In the genomic region with DNA sequence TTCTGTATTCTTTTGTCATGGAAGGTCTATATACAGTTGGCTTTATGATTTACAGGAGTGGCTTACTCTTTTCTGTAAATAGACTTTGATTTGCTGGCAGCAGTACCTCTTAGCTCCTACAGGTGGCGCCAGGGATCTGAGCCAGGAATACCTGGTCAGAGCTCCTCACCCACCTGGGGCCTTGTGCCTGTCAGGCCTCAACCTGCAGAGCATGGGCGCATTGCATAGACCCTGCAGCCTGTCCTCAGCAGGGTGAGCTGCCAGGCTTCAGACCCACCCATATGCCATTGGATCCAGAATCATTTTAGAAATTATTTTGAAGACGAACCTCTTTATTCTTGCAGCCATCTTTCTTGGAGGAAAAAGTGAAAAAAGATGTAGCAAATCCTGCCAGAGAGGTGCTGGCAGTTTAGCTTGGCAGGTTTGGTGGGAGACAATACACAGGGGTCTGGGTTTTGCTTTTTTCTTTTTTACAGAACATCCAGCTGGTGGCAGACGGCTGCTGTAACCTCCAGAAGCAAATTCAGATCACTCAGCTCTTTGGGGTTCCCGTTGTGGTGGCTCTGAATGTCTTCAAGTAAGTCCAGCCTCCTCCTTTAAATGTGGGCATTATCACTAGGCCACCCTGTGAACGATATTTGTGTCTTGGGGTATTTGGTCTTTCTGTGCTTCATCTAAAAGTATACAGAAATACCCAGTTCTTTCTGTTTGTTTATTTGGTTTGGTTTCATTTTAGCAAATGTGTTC, we compare ENCODE assay signal across 8 cellular contexts.
DNase-seq lines count a peak whose midpoint lies in the region; ATAC-seq, FAIRE-seq and TF ChIP-seq lines count a peak whose summit lies in the region.

No MANE protein-coding gene starts in this region.

- no peaks in the 10 kb centered on the region for H3F3A ChIP-seq in Loucy (ENCODE audit: low read depth)

- CTCF ChIA-PET in Caco-2 (lab: Charles Lee), result interaction anchor here (0.5 to 3.1 kb wide), 13 partner anchors 8 to 324 kb away, joined by 3 to 83 read pairs (median 4); no protein-coding TSS in a partner anchor

- H3K4me3 ChIP-seq in Caco-2 (ENCODE audit: low read depth, low read length) (no peak overlapping the region), Loucy (ENCODE audit: low read length, poor library complexity, severe bottlenecking) (no peak overlapping the region), right atrium auricular region (no peak overlapping the region), retinal pigment epithelial cell (ENCODE audit: low read length) (no peak overlapping the region)

- no peaks in the 10 kb centered on the region for H4K20me1 ChIP-seq in Loucy (ENCODE audit: insufficient read depth, low read length, poor library complexity, severe bottlenecking)

- BruUV-seq in Caco-2 (replicated peaks; lab: Mats Ljungman, UMichigan), result no TSS peak

- no peak overlapping the region for H3K27ac ChIP-seq in right atrium auricular region

- no peaks in the 10 kb centered on the region for H3K9me2 ChIP-seq in Loucy (replicated peaks; ENCODE audit: low read depth, low read length)

- H3K4me1 ChIP-seq in Caco-2, result no peaks in the 10 kb centered on the region
- no peaks in the 10 kb centered on the region for H3K4me1 ChIP-seq in Loucy (ENCODE audit: insufficient read depth, low read length, poor library complexity, severe bottlenecking)
- H3K4me1 ChIP-seq in right atrium auricular region, result peaks cover 0 to 3% of the 10 kb centered on the region in 2 donors

- no peaks in the 10 kb centered on the region for H3K79me2 ChIP-seq in Loucy (ENCODE audit: insufficient read depth, low read length)

- H3K27ac Mint-ChIP-seq in Caco-2 (ENCODE audit: unreplicated experiment), result no peak overlapping the region
- H3K27ac Mint-ChIP-seq in activated naive CD8-positive, alpha-beta T cell treated with anti-CD3 and anti-CD28 coated beads, Interleukin-2, amount 10 ng/mL, durations not matched to agents 7 days and 5 days, result no peak overlapping the region

- H3K36me3 Mint-ChIP-seq in Caco-2 (ENCODE audit: insufficient read depth, unreplicated experiment), result peaks cover 42% of the 10 kb centered on the region
- H3K36me3 Mint-ChIP-seq in activated naive CD8-positive, alpha-beta T cell treated with anti-CD3 and anti-CD28 coated beads, Interleukin-2, amount 10 ng/mL, durations not matched to agents 7 days and 5 days, result peaks cover 5% of the 10 kb centered on the region

- no peak for FAIRE-seq in H54 (lab: Jason Lieb, UNC)

- no peak for TF ChIP-seq POLR2A in H54 (IDR thresholded peaks at IDR 0.05; ENCODE audit: low read depth, low read length)

- no peaks in the 10 kb centered on the region for H3K4me1 Mint-ChIP-seq in Caco-2 (ENCODE audit: low read depth, unreplicated experiment)
- no peaks in the 10 kb centered on the region for H3K4me1 Mint-ChIP-seq in activated naive CD8-positive, alpha-beta T cell treated with anti-CD3 and anti-CD28 coated beads, Interleukin-2, amount 10 ng/mL, durations not matched to agents 7 days and 5 days

- H3K27me3 Mint-ChIP-seq in Caco-2 (ENCODE audit: insufficient read depth, unreplicated experiment), result no peaks in the 10 kb centered on the region
- H3K27me3 Mint-ChIP-seq in activated naive CD8-positive, alpha-beta T cell treated with anti-CD3 and anti-CD28 coated beads, Interleukin-2, amount 10 ng/mL, durations not matched to agents 7 days and 5 days, result no peaks in the 10 kb centered on the region

- H3K4me3 Mint-ChIP-seq in Caco-2 (ENCODE audit: unreplicated experiment), result no peak overlapping the region
- no peak overlapping the region for H3K4me3 Mint-ChIP-seq in activated naive CD8-positive, alpha-beta T cell treated with anti-CD3 and anti-CD28 coated beads, Interleukin-2, amount 10 ng/mL, durations not matched to agents 7 days and 5 days

- H3K9me3 ChIP-seq in Caco-2, result no peaks in the 10 kb centered on the region
- H3K9me3 ChIP-seq in Loucy (ENCODE audit: insufficient read depth, low read depth, low read length), result no peaks in the 10 kb centered on the region
- H3K9me3 ChIP-seq in right atrium auricular region, result no peaks in the 10 kb centered on the region

- POLR2A ChIA-PET in Caco-2 (lab: Charles Lee), result no interaction called here
- POLR2A ChIA-PET in activated naive CD8-positive, alpha-beta T cell treated with anti-CD3 and anti-CD28 coated beads, Interleukin-2, amount 10 ng/mL, durations not matched to agents 7 days and 5 days (lab: Charles Lee), result interaction anchor here (0.8 kb wide), 2 partner anchors 310 to 375 kb away, joined by 3 read pairs; no protein-coding TSS in a partner anchor

- TF ChIP-seq CTCF in Caco-2 (IDR thresholded peaks at IDR 0.05; ENCODE audit: insufficient read depth in 1 of 2, low read depth in 1 of 2, low read length in 1 of 2, severe bottlenecking in 1 of 2, unreplicated experiment in 1 of 2), result peak; percentile 96 to 97
- TF ChIP-seq CTCF in Loucy (conservative IDR thresholded peaks at IDR 0.05; ENCODE audit: low read length), result peak; percentile 99
- TF ChIP-seq CTCF in right atrium auricular region (IDR thresholded peaks at IDR 0.05), result peak; percentile 97 to 98
- TF ChIP-seq CTCF in retinal pigment epithelial cell (conservative IDR thresholded peaks at IDR 0.05; ENCODE audit: low read depth, low read length), result peak; percentile 99

- ATAC-seq in GM21447 (IDR thresholded peaks at IDR 0.05; ENCODE audit: unreplicated experiment) (peak; percentile 63), SK-N-SH treated with all-trans-retinoic acid at 6 μM for 48 hours (peak; percentile 78)
- ATAC-seq in activated naive CD8-positive, alpha-beta T cell treated with anti-CD3 and anti-CD28 coated beads, Interleukin-2, amount 10 ng/mL, durations not matched to agents 7 days and 5 days (ENCODE audit: low read depth), result peak; percentile 54

- H2AFZ ChIP-seq in Loucy (ENCODE audit: low read length), result no peak overlapping the region

- intact Hi-C loops in Caco-2 (cut with micrococcal nuclease; ENCODE audit: unreplicated experiment), result loop anchor here (1.0 to 10.0 kb wide), 4 partner anchors 70 to 320 kb away; no protein-coding TSS in a partner anchor

- H3K36me3 ChIP-seq in Caco-2 (ENCODE audit: control insufficient read depth, insufficient read depth, low read length), result no peaks in the 10 kb centered on the region
- peaks cover 58% of the 10 kb centered on the region for H3K36me3 ChIP-seq in Loucy (ENCODE audit: insufficient read depth, low read length)
- H3K36me3 ChIP-seq in right atrium auricular region, result peaks cover 4% of the 10 kb centered on the region

- H3K4me2 ChIP-seq in Loucy (ENCODE audit: low read depth, low read length, poor library complexity, severe bottlenecking), result no peak overlapping the region

- H3K27me3 ChIP-seq in Caco-2 (replicated peaks; ENCODE audit: control insufficient read depth, insufficient read depth, low read length), result no peaks in the 10 kb centered on the region
- H3K27me3 ChIP-seq in Loucy (ENCODE audit: insufficient read depth, low read length, poor library complexity, severe bottlenecking), result no peaks in the 10 kb centered on the region
- H3K27me3 ChIP-seq in right atrium auricular region, result no peaks in the 10 kb centered on the region

- DNase-seq in Caco-2 (peak; percentile 74 to 75), right atrium auricular region (ENCODE audit: low spot score) (peak; percentile 74), retinal pigment epithelial cell (ENCODE audit: low read depth) (no peak), H54 (ENCODE audit: insufficient read length, low spot score) (no peak)
- DNase-seq in activated naive CD8-positive, alpha-beta T cell treated with anti-CD3 and anti-CD28 coated beads, Interleukin-2, amount 10 ng/mL, durations not matched to agents 7 days and 5 days, result peak; percentile 54

- no peaks in the 10 kb centered on the region for H3K9me3 Mint-ChIP-seq in Caco-2 (ENCODE audit: unreplicated experiment)
- H3K9me3 Mint-ChIP-seq in activated naive CD8-positive, alpha-beta T cell treated with anti-CD3 and anti-CD28 coated beads, Interleukin-2, amount 10 ng/mL, durations not matched to agents 7 days and 5 days, result no peaks in the 10 kb centered on the region

- no peak overlapping the region for H3K9ac ChIP-seq in Loucy (ENCODE audit: low read depth, low read length, poor library complexity, severe bottlenecking)

TF ChIP-seq in SK-N-SH treated with all-trans-retinoic acid at 6 μM for 48 hours, 23 proteins besides CTCF, POLR2A, EP300 and RAD21 (continues in another document):
- TF ChIP-seq SNAI2 (CRISPR knock-in tag; IDR thresholded peaks at IDR 0.05) (no peak), ZNF8 (CRISPR knock-in tag; IDR thresholded peaks at IDR 0.05) (no peak), CSDC2 (CRISPR knock-in tag; IDR thresholded peaks at IDR 0.05) (no peak)
- TF ChIP-seq, protein P1, sequence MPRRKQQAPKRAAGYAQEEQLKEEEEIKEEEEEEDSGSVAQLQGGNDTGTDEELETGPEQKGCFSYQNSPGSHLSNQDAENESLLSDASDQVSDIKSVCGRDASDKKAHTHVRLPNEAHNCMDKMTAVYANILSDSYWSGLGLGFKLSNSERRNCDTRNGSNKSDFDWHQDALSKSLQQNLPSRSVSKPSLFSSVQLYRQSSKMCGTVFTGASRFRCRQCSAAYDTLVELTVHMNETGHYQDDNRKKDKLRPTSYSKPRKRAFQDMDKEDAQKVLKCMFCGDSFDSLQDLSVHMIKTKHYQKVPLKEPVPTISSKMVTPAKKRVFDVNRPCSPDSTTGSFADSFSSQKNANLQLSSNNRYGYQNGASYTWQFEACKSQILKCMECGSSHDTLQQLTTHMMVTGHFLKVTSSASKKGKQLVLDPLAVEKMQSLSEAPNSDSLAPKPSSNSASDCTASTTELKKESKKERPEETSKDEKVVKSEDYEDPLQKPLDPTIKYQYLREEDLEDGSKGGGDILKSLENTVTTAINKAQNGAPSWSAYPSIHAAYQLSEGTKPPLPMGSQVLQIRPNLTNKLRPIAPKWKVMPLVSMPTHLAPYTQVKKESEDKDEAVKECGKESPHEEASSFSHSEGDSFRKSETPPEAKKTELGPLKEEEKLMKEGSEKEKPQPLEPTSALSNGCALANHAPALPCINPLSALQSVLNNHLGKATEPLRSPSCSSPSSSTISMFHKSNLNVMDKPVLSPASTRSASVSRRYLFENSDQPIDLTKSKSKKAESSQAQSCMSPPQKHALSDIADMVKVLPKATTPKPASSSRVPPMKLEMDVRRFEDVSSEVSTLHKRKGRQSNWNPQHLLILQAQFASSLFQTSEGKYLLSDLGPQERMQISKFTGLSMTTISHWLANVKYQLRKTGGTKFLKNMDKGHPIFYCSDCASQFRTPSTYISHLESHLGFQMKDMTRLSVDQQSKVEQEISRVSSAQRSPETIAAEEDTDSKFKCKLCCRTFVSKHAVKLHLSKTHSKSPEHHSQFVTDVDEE (CRISPR knock-in tag; IDR thresholded peaks at IDR 0.05), result no peak

Comparison
In these comparisons a context has a peak if more than half of its experiments do, and no peak if none do; other contexts are left out.
1. DNase-seq: peak in Caco-2 (2 of 2), activated naive CD8-positive, alpha-beta T cell treated with anti-CD3 and anti-CD28 coated beads, Interleukin-2, amount 10 ng/mL, durations not matched to agents 7 days and 5 days (single experiment) and right atrium auricular region (single experiment); none in retinal pigment epithelial cell (single experiment) and H54 (single experiment).
2. Peak in every context shown above with its lines, with median percentiles within 50 percentile points of each other: CTCF ChIP-seq and ATAC-seq.